In genomic region chr1:184153731-184154130, GRCh38 we compare ENCODE assay signal across 16 cellular contexts.
DNase-seq lines count a peak whose midpoint lies in the region; ATAC-seq, FAIRE-seq and TF ChIP-seq lines count a peak whose summit lies in the region.
"Had no signal": no experiment of that assay in that cellular context is flagged by ENCODE, and none has a peak within 500 bp of the region (broad histone marks: within the 10 kb centered on the region; RNA-seq: fewer than 3 reads in every experiment).

No MANE protein-coding gene starts in this region.

- peak overlapping the region; percentile 24 to 81 for H3K4ac ChIP-seq in mesenchymal stem cell (ENCODE audit: low read depth in 1 of 2, low read length in 2 of 2)

- no peaks in the 10 kb centered on the region for H3K79me2 ChIP-seq in endothelial cell of umbilical vein (ENCODE audit: control insufficient read depth, insufficient read depth, low read length)

- POLR2A ChIA-PET in endothelial cell of umbilical vein (lab: Charles Lee), result no interaction called here

- no peak overlapping the region for H3K27ac ChIP-seq in endothelial cell of umbilical vein (ENCODE audit: insufficient read depth, low read depth, low read length)
- peak overlapping the region; percentile 14 for H3K27ac ChIP-seq in mesenchymal stem cell (ENCODE audit: low read length, poor library complexity, severe bottlenecking)
- peak overlapping the region; percentile 87 for H3K27ac ChIP-seq in subcutaneous abdominal adipose tissue (ENCODE audit: low read depth, low read length)
- H3K27ac ChIP-seq: PC-9 had no signal

- H3K9me1 ChIP-seq in endothelial cell of umbilical vein (replicated peaks; ENCODE audit: control insufficient read depth, extremely low read depth, insufficient read depth, low read length), result no peaks in the 10 kb centered on the region

- H3K9ac ChIP-seq in endothelial cell of umbilical vein (replicated peaks; ENCODE audit: extremely low read depth, insufficient read depth, low read length) (no peak overlapping the region), mesenchymal stem cell (ENCODE audit: low read length) (no peak overlapping the region), subcutaneous abdominal adipose tissue (ENCODE audit: low read length in 5 of 5) (no peak overlapping the region)

- H3K4me3 ChIP-seq in endothelial cell of umbilical vein (replicated peaks in 1 of 3; ENCODE audit: insufficient read depth in 1 of 3, low read depth in 1 of 3, low read length in 3 of 3) (no peak overlapping the region), mesenchymal stem cell (ENCODE audit: insufficient read depth in 1 of 2, low read depth in 1 of 2, low read length in 2 of 2) (no peak overlapping the region), subcutaneous abdominal adipose tissue (ENCODE audit: low read depth in 1 of 5, low read length in 5 of 5) (peak overlapping the region in 1 of 5 donors; percentile 72)
- H3K4me3 ChIP-seq: MG63, PC-9 had no signal

- no peaks in the 10 kb centered on the region for H3K9me3 Mint-ChIP-seq in Calu3 (ENCODE audit: low read depth, unreplicated experiment)
- H3K9me3 Mint-ChIP-seq: CD8-positive, alpha-beta T cell had no signal

- no peak overlapping the region for H2AK5ac ChIP-seq in mesenchymal stem cell (ENCODE audit: low read length, severe bottlenecking)

- peak overlapping the region; percentile 87 for H4K91ac ChIP-seq in mesenchymal stem cell (ENCODE audit: low read length)

- no peaks in the 10 kb centered on the region for H3K36me3 ChIP-seq in endothelial cell of umbilical vein (ENCODE audit: control insufficient read depth in 2 of 2, extremely low read depth in 1 of 2, insufficient read depth in 2 of 2, low read length in 2 of 2)
- no peaks in the 10 kb centered on the region for H3K36me3 ChIP-seq in mesenchymal stem cell (ENCODE audit: control insufficient read depth in 1 of 2, insufficient read depth in 2 of 2, low read depth in 1 of 2, low read length in 2 of 2)
- H3K36me3 ChIP-seq in subcutaneous abdominal adipose tissue (ENCODE audit: control insufficient read depth in 5 of 5, insufficient read depth in 5 of 5, low read length in 5 of 5), result no peaks in the 10 kb centered on the region
- H3K36me3 ChIP-seq: MG63 had no signal

- no peaks in the 10 kb centered on the region for H3K27me3 Mint-ChIP-seq in Calu3 (ENCODE audit: unreplicated experiment)

- peak overlapping the region; percentile 93 for H2AFZ ChIP-seq in endothelial cell of umbilical vein (ENCODE audit: low read depth, low read length)
- H2AFZ ChIP-seq in mesenchymal stem cell (ENCODE audit: low read depth, low read length), result no peak overlapping the region
- H2AFZ ChIP-seq: PC-9 had no signal

- peak overlapping the region; percentile 37 for H2BK15ac ChIP-seq in mesenchymal stem cell (ENCODE audit: low read depth, poor library complexity, severe bottlenecking)

- TF ChIP-seq CTCF in Calu3 (IDR thresholded peaks at IDR 0.05; ENCODE audit: unreplicated experiment) (no peak), endothelial cell of umbilical vein (IDR thresholded peaks at IDR 0.05; ENCODE audit: extremely low read depth in 1 of 2, insufficient read depth in 1 of 2, low read depth in 1 of 2, low read length in 2 of 2) (no peak)

- intact Hi-C loops in Calu3 (cut with micrococcal nuclease; ENCODE audit: unreplicated experiment), result no loop called here
- intact Hi-C loops in endothelial cell of umbilical vein (cut with micrococcal nuclease), result loop anchor here (2.0 to 5.0 kb wide), 5 partner anchors 79 to 281 kb away; partner anchors contain the start of gene C1orf21

- BruUV-seq in Calu3 (replicated peaks; lab: Mats Ljungman, UMichigan), result no TSS peak
- no TSS peak for BruUV-seq in endothelial cell of umbilical vein (replicated peaks; lab: Mats Ljungman, UMichigan)

- dilution Hi-C loops in endothelial cell of umbilical vein (cut with MboI; ENCODE audit: extremely low pct_ligation_motif_present, low sequenced_read_pairs), result no loop called here

- no peaks in the 10 kb centered on the region for H3K79me1 ChIP-seq in mesenchymal stem cell (replicated peaks; ENCODE audit: low read length, poor library complexity, severe bottlenecking)

- no peak overlapping the region for H3K27ac Mint-ChIP-seq in Calu3 (ENCODE audit: unreplicated experiment)
- H3K27ac Mint-ChIP-seq: CD8-positive, alpha-beta T cell had no signal

- H2BK120ac ChIP-seq in mesenchymal stem cell (ENCODE audit: low read depth, low read length), result peak overlapping the region; percentile 64

- peak overlapping the region; percentile 27 for H4K8ac ChIP-seq in mesenchymal stem cell (ENCODE audit: low read length)

- no peak overlapping the region for H3K14ac ChIP-seq in mesenchymal stem cell (ENCODE audit: low read length in 2 of 2)

- peak overlapping the region; percentile 73 for H3K4me3 Mint-ChIP-seq in Calu3 (ENCODE audit: low read depth, unreplicated experiment)
- H3K4me3 Mint-ChIP-seq: CD8-positive, alpha-beta T cell had no signal

- DNase-seq in Calu3 (no peak), endothelial cell of umbilical vein (ENCODE audit: low read depth, low spot score) (no peak), mesenchymal stem cell (no peak), A172 (ENCODE audit: low spot score) (no peak)
- DNase-seq: CD8-positive, alpha-beta T cell; MG63; NCI-H1092 treated with DMSO at 0.1 percent for 48 hours; NCI-H1694; NCI-H446 treated with DMSO at 0.1 percent for 48 hours; NCI-H774; PC-9 had no signal

- ATAC-seq in GM21447 (IDR thresholded peaks at IDR 0.05; ENCODE audit: unreplicated experiment) (no peak), HG03439 (IDR thresholded peaks at IDR 0.05; ENCODE audit: unreplicated experiment) (no peak)
- ATAC-seq: CD8-positive, alpha-beta T cell had no signal

- H3K4me1 ChIP-seq in endothelial cell of umbilical vein (ENCODE audit: control insufficient read depth, extremely low read depth, insufficient read depth, low read length) (peaks cover 29% of the 10 kb centered on the region), mesenchymal stem cell (ENCODE audit: control insufficient read depth, insufficient read depth, low read depth, low read length) (peaks cover 17% of the 10 kb centered on the region), subcutaneous abdominal adipose tissue (ENCODE audit: control insufficient read depth in 5 of 5, insufficient read depth in 5 of 5, low read length in 5 of 5) (peaks cover 12 to 35% (median 20%) of the 10 kb centered on the region in 5 donors)

- H3K9me3 ChIP-seq in endothelial cell of umbilical vein (replicated peaks; ENCODE audit: control insufficient read depth, insufficient read depth, low read length) (no peaks in the 10 kb centered on the region), mesenchymal stem cell (ENCODE audit: control insufficient read depth, low read length) (no peaks in the 10 kb centered on the region), subcutaneous abdominal adipose tissue (ENCODE audit: control insufficient read depth in 5 of 5, low read length in 5 of 5) (no peaks in the 10 kb centered on the region)

- peak overlapping the region; percentile 89 to 98 for H2BK12ac ChIP-seq in mesenchymal stem cell (ENCODE audit: low read length in 2 of 2)

- H3K4me2 ChIP-seq in endothelial cell of umbilical vein (ENCODE audit: insufficient read depth, low read length), result peak overlapping the region; percentile 98
- H3K4me2 ChIP-seq in mesenchymal stem cell (ENCODE audit: low read length, poor library complexity, severe bottlenecking), result no peak overlapping the region
- H3K4me2 ChIP-seq: PC-9 had no signal

- WGBS in mesenchymal stem cell, result 89% methylated on average over 4 of the region's 4 CpGs

- H3K18ac ChIP-seq in mesenchymal stem cell (ENCODE audit: low read depth in 1 of 2, low read length in 2 of 2), result peak overlapping the region; percentile 78 to 82

- H3K27me3 ChIP-seq in endothelial cell of umbilical vein (ENCODE audit: control insufficient read depth in 2 of 2, insufficient read depth in 2 of 2, low read length in 2 of 2) (no peaks in the 10 kb centered on the region), mesenchymal stem cell (ENCODE audit: control insufficient read depth in 1 of 2, insufficient read depth in 1 of 2, low read length in 2 of 2) (no peaks in the 10 kb centered on the region), subcutaneous abdominal adipose tissue (ENCODE audit: control insufficient read depth in 5 of 5, insufficient read depth in 4 of 5, low read length in 5 of 5) (peaks cover 0 to 5% (median 0%) of the 10 kb centered on the region in 5 donors)
- H3K27me3 ChIP-seq: MG63 had no signal

- FAIRE-seq in endothelial cell of umbilical vein (lab: Jason Lieb, UNC), result no peak
- FAIRE-seq: H54, HepG2 had no signal

- H4K20me1 ChIP-seq in endothelial cell of umbilical vein (replicated peaks; ENCODE audit: control insufficient read depth, extremely low read depth, insufficient read depth, low read length), result no peaks in the 10 kb centered on the region

- CTCF ChIA-PET in Calu3 (lab: Charles Lee) (interaction anchor here (0.5 kb wide), 1 partner anchor 782 kb away, joined by 3 read pairs; no protein-coding TSS in a partner anchor), endothelial cell of umbilical vein (lab: Charles Lee) (no interaction called here)

- no peak overlapping the region for H2BK5ac ChIP-seq in mesenchymal stem cell (ENCODE audit: low read depth, low read length, poor library complexity, severe bottlenecking)

- TF ChIP-seq POLR2A in endothelial cell of umbilical vein (IDR thresholded peaks at IDR 0.05; ENCODE audit: low read depth, low read length), result no peak

- no peak overlapping the region for H3K23ac ChIP-seq in mesenchymal stem cell (ENCODE audit: low read length in 2 of 2)

- H3K4me1 Mint-ChIP-seq in Calu3 (ENCODE audit: low read depth, unreplicated experiment), result peaks cover 28% of the 10 kb centered on the region

- H3K36me3 Mint-ChIP-seq in Calu3 (ENCODE audit: insufficient read depth, unreplicated experiment), result peaks cover 9% of the 10 kb centered on the region
- H3K36me3 Mint-ChIP-seq: CD8-positive, alpha-beta T cell had no signal

TF ChIP-seq in endothelial cell of umbilical vein, 7 proteins besides CTCF, POLR2A, EP300 and RAD21:
- TF ChIP-seq MAX (IDR thresholded peaks at IDR 0.05; ENCODE audit: insufficient read depth, insufficient read length) (no peak), JUN (IDR thresholded peaks at IDR 0.05; ENCODE audit: borderline replicate concordance, insufficient read depth, insufficient read length, low read depth) (no peak), EZH2 (IDR thresholded peaks at IDR 0.05; ENCODE audit: borderline replicate concordance, low read depth, low read length, severe bottlenecking) (no peak), FOS (IDR thresholded peaks at IDR 0.05; ENCODE audit: borderline replicate concordance, insufficient read depth, low read length) (no peak), MYC (IDR thresholded peaks at IDR 0.05; ENCODE audit: low read depth, low read length) (no peak), GATA2 (IDR thresholded peaks at IDR 0.05; ENCODE audit: insufficient read depth, insufficient read length, low read depth, low read length) (no peak), POLR2AphosphoS5 (IDR thresholded peaks at IDR 0.05; ENCODE audit: insufficient read depth, low read depth, low read length) (no peak)
